ENCODE assay signal across 2 cellular contexts in genomic region chr11:95682552-95682951, GRCh38.
TF ChIP-seq lines count a peak whose summit lies in the region.

No MANE protein-coding gene starts in this region.

TF ChIP-seq in liver, 16 proteins besides CTCF, POLR2A, EP300 and RAD21 (continued from another document):
- TF ChIP-seq, protein P1, sequence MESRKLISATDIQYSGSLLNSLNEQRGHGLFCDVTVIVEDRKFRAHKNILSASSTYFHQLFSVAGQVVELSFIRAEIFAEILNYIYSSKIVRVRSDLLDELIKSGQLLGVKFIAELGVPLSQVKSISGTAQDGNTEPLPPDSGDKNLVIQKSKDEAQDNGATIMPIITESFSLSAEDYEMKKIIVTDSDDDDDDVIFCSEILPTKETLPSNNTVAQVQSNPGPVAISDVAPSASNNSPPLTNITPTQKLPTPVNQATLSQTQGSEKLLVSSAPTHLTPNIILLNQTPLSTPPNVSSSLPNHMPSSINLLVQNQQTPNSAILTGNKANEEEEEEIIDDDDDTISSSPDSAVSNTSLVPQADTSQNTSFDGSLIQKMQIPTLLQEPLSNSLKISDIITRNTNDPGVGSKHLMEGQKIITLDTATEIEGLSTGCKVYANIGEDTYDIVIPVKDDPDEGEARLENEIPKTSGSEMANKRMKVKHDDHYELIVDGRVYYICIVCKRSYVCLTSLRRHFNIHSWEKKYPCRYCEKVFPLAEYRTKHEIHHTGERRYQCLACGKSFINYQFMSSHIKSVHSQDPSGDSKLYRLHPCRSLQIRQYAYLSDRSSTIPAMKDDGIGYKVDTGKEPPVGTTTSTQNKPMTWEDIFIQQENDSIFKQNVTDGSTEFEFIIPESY (IDR thresholded peaks at IDR 0.05) = no peak
- no peak for TF ChIP-seq HNF4G (IDR thresholded peaks at IDR 0.05)
- peak; percentile 75 for TF ChIP-seq NR2F2 (IDR thresholded peaks at IDR 0.05)
- TF ChIP-seq SP1 (IDR thresholded peaks at IDR 0.05) = peak; percentile 26

TF ChIP-seq in HepG2, 621 proteins besides CTCF, POLR2A, EP300 and RAD21 (continued from another document):
- TF ChIP-seq ZUFSP (CRISPR knock-in tag; IDR thresholded peaks at IDR 0.05; ENCODE audit: borderline replicate concordance) (no peak), ZNF724P (CRISPR knock-in tag; IDR thresholded peaks at IDR 0.05; ENCODE audit: borderline replicate concordance) (no peak), CERS6 (CRISPR knock-in tag; IDR thresholded peaks at IDR 0.05) (no peak), ZNF501 (CRISPR knock-in tag; IDR thresholded peaks at IDR 0.05) (no peak), ZBTB21 (CRISPR knock-in tag; IDR thresholded peaks at IDR 0.05) (no peak), HDAC1 (CRISPR knock-in tag; IDR thresholded peaks at IDR 0.05) (no peak), FOXK1 (CRISPR knock-in tag; IDR thresholded peaks at IDR 0.05; ENCODE audit: borderline replicate concordance, low read depth) (no peak), ZNF720 (CRISPR knock-in tag; IDR thresholded peaks at IDR 0.05) (no peak), AKAP8 (CRISPR knock-in tag; IDR thresholded peaks at IDR 0.05) (no peak), ZNF17 (CRISPR knock-in tag; IDR thresholded peaks at IDR 0.05) (no peak)
- TF ChIP-seq, protein P2, sequence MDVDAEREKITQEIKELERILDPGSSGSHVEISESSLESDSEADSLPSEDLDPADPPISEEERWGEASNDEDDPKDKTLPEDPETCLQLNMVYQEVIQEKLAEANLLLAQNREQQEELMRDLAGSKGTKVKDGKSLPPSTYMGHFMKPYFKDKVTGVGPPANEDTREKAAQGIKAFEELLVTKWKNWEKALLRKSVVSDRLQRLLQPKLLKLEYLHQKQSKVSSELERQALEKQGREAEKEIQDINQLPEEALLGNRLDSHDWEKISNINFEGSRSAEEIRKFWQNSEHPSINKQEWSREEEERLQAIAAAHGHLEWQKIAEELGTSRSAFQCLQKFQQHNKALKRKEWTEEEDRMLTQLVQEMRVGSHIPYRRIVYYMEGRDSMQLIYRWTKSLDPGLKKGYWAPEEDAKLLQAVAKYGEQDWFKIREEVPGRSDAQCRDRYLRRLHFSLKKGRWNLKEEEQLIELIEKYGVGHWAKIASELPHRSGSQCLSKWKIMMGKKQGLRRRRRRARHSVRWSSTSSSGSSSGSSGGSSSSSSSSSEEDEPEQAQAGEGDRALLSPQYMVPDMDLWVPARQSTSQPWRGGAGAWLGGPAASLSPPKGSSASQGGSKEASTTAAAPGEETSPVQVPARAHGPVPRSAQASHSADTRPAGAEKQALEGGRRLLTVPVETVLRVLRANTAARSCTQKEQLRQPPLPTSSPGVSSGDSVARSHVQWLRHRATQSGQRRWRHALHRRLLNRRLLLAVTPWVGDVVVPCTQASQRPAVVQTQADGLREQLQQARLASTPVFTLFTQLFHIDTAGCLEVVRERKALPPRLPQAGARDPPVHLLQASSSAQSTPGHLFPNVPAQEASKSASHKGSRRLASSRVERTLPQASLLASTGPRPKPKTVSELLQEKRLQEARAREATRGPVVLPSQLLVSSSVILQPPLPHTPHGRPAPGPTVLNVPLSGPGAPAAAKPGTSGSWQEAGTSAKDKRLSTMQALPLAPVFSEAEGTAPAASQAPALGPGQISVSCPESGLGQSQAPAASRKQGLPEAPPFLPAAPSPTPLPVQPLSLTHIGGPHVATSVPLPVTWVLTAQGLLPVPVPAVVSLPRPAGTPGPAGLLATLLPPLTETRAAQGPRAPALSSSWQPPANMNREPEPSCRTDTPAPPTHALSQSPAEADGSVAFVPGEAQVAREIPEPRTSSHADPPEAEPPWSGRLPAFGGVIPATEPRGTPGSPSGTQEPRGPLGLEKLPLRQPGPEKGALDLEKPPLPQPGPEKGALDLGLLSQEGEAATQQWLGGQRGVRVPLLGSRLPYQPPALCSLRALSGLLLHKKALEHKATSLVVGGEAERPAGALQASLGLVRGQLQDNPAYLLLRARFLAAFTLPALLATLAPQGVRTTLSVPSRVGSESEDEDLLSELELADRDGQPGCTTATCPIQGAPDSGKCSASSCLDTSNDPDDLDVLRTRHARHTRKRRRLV (CRISPR knock-in tag; IDR thresholded peaks at IDR 0.05) = no peak
